Comparison of ENCODE assay signal across 18 cellular contexts in the genomic region with DNA sequence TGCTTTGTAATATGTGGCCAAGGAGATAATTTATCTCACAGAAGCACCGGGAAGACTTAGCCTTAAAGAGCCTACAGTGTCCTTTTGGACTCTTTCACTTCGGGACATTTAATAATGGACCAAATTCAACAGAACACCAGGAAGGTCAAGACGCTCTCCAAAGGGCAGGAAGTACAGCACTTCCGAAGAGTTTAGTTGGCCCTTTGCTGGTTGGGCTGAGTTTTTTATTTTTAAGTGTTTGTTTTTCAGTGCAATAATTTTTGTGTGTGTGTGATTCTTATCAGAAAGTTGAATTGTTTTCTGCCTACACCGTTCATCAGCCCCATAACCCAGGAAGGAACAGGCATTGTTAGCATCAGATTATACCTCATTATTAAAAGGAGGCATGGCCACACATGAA.
DNase-seq lines count a peak whose midpoint lies in the region; ATAC-seq and TF ChIP-seq lines count a peak whose summit lies in the region.
"Had no signal": no experiment of that assay in that cellular context is flagged by ENCODE, and none has a peak within 500 bp of the region (broad histone marks: within the 10 kb centered on the region; RNA-seq: fewer than 3 reads in every experiment).

No MANE protein-coding gene starts in this region.

- DNase-seq in LNCaP clone FGC (ENCODE audit: low read depth) (peak; percentile 59), left colon (no peak), neuronal stem cell (ENCODE audit: low spot score) (no peak), testis (no peak), SK-N-DZ (ENCODE audit: low spot score) (no peak), SK-N-SH (no peak)
- DNase-seq: COR-L47; DMS 273 treated with DMSO at 0.1 percent for 48 hours; DND-41; GM23248; HCEC 1CT; NCI-H1105; NCI-H2081 treated with DMSO at 0.1 percent for 48 hours; NK-92 treated with Interleukin-12 subunit alpha and Interleukin-12 subunit beta, amount 100 ng/mL, for 24 hours had no signal

- no peaks in the 10 kb centered on the region for H3K36me3 ChIP-seq in neuronal stem cell (replicated peaks in 1 of 2; ENCODE audit: control insufficient read depth in 2 of 2, insufficient read depth in 2 of 2, low read length in 2 of 2)
- H3K36me3 ChIP-seq in testis (ENCODE audit: low read depth, missing control alignments), result no peaks in the 10 kb centered on the region
- no peaks in the 10 kb centered on the region for H3K36me3 ChIP-seq in SK-N-SH (replicated peaks in 1 of 2; ENCODE audit: control insufficient read depth in 1 of 2, insufficient read depth in 2 of 2, low read length in 1 of 2)

- no peak overlapping the region for H3K4ac ChIP-seq in neuronal stem cell (ENCODE audit: low read length)

- no peak overlapping the region for H3K18ac ChIP-seq in neuronal stem cell (ENCODE audit: low read length)

- ATAC-seq in left colon, result peak; percentile 19
- ATAC-seq in GM19467 (IDR thresholded peaks at IDR 0.05; ENCODE audit: unreplicated experiment), result no peak
- ATAC-seq: K562, Right ventricle myocardium inferior, SK-N-SH treated with all-trans-retinoic acid at 6 μM for 48 hours had no signal

- no peak for TF ChIP-seq POLR2A in testis (IDR thresholded peaks at IDR 0.05)

- TF ChIP-seq RAD21 in SK-N-SH (IDR thresholded peaks at IDR 0.05; ENCODE audit: low read length), result no peak

- H2BK5ac ChIP-seq in neuronal stem cell (ENCODE audit: low read length), result no peak overlapping the region

- H3K27me3 ChIP-seq in neuronal stem cell (ENCODE audit: control insufficient read depth in 3 of 3, insufficient read depth in 3 of 3, low read depth in 1 of 3, low read length in 3 of 3), result no peaks in the 10 kb centered on the region
- no peaks in the 10 kb centered on the region for H3K27me3 ChIP-seq in testis
- H3K27me3 ChIP-seq in SK-N-SH (ENCODE audit: insufficient read depth), result no peaks in the 10 kb centered on the region

- H3K23ac ChIP-seq in neuronal stem cell (ENCODE audit: low read depth, low read length, poor library complexity), result no peak overlapping the region

- H3K79me1 ChIP-seq in neuronal stem cell (ENCODE audit: low read depth, low read length), result no peaks in the 10 kb centered on the region

- CTCF ChIA-PET in SK-N-SH (lab: Yijun Ruan, JAX), result interaction anchor here (1.4 kb wide), 1 partner anchor 320 kb away, joined by 3 read pairs; no protein-coding TSS in a partner anchor

- H3K9ac ChIP-seq in neuronal stem cell (ENCODE audit: low read depth, low read length, poor library complexity), result no peak overlapping the region
- no peak overlapping the region for H3K9ac ChIP-seq in SK-N-SH
- H3K9ac ChIP-seq: GM23248 had no signal

- no peak overlapping the region for H2BK15ac ChIP-seq in neuronal stem cell (ENCODE audit: low read length)

- no peak overlapping the region for H4K91ac ChIP-seq in neuronal stem cell (ENCODE audit: low read depth, low read length, poor library complexity)

- no peaks in the 10 kb centered on the region for H3K9me2 ChIP-seq in SK-N-SH

- no peak overlapping the region for H2AK5ac ChIP-seq in neuronal stem cell (ENCODE audit: low read depth, low read length)

- H3F3A ChIP-seq in SK-N-SH (replicated peaks; ENCODE audit: insufficient read depth), result peaks cover 6% of the 10 kb centered on the region

- TF ChIP-seq CTCF in LNCaP clone FGC (IDR thresholded peaks at IDR 0.05; ENCODE audit: control insufficient read depth, extremely low read depth, insufficient read depth) (no peak), testis (IDR thresholded peaks at IDR 0.05) (no peak), SK-N-SH (IDR thresholded peaks at IDR 0.05) (no peak)

- no peak overlapping the region for H2BK120ac ChIP-seq in neuronal stem cell (ENCODE audit: low read depth, low read length)

- no peak overlapping the region for H3K27ac ChIP-seq in neuronal stem cell (replicated peaks; ENCODE audit: low read length)
- H3K27ac ChIP-seq in testis, result peak overlapping the region in 1 of 2 donors; percentile 66
- H3K27ac ChIP-seq in SK-N-SH (ENCODE audit: low read depth in 2 of 2, low read length in 1 of 2), result no peak overlapping the region
- H3K27ac ChIP-seq: GM23248 had no signal

- no peak overlapping the region for H3K4me3 ChIP-seq in LNCaP clone FGC (ENCODE audit: low read depth, low read length)
- no peak overlapping the region for H3K4me3 ChIP-seq in neuronal stem cell (ENCODE audit: low read length in 2 of 2)
- no peak overlapping the region for H3K4me3 ChIP-seq in testis
- no peak overlapping the region for H3K4me3 ChIP-seq in SK-N-SH (ENCODE audit: low read depth in 2 of 2, low read length in 1 of 2)
- H3K4me3 ChIP-seq: GM23248, K562 had no signal

- intact Hi-C loops in left colon (cut with DNase I, micrococcal nuclease), result loop anchor here in 1 of 2 donors (10.0 kb wide), 1 partner anchor 259 kb away; no protein-coding TSS in a partner anchor
- intact Hi-C loops in testis (cut with DNase I; ENCODE audit: low total_unique reads), result no loop called here

- H4K20me1 ChIP-seq in SK-N-SH (ENCODE audit: insufficient read depth), result no peaks in the 10 kb centered on the region

- no peak overlapping the region for H2BK12ac ChIP-seq in neuronal stem cell (ENCODE audit: low read length)

- H3K4me1 ChIP-seq in neuronal stem cell (ENCODE audit: control insufficient read depth in 2 of 2, insufficient read depth in 1 of 2, low read depth in 1 of 2, low read length in 2 of 2), result no peaks in the 10 kb centered on the region
- H3K4me1 ChIP-seq in testis, result peaks cover 16% of the 10 kb centered on the region
- peaks cover 0 to 5% of the 10 kb centered on the region in 2 experiments; a peak in 1 of 4 replicates for H3K4me1 ChIP-seq in SK-N-SH (ENCODE audit: control insufficient read depth in 1 of 2, insufficient read depth in 2 of 2, low read depth in 1 of 2, low read length in 1 of 2)

- POLR2A ChIA-PET in SK-N-SH (lab: Yijun Ruan, JAX), result no interaction called here

- peak overlapping the region; percentile 49 for H2AFZ ChIP-seq in neuronal stem cell (ENCODE audit: low read length)
- H2AFZ ChIP-seq in SK-N-SH (ENCODE audit: low read depth), result no peak overlapping the region
- H2AFZ ChIP-seq: GM23248 had no signal

- no peak overlapping the region for H4K8ac ChIP-seq in neuronal stem cell (ENCODE audit: low read depth, low read length)

- no peaks in the 10 kb centered on the region for H3K79me2 ChIP-seq in SK-N-SH (ENCODE audit: insufficient read depth)

- no peaks in the 10 kb centered on the region for H3K9me3 ChIP-seq in neuronal stem cell (replicated peaks in 1 of 2; ENCODE audit: control insufficient read depth in 2 of 2, insufficient read depth in 1 of 2, low read depth in 1 of 2, low read length in 2 of 2)
- H3K9me3 ChIP-seq in testis, result no peaks in the 10 kb centered on the region
- no peaks in the 10 kb centered on the region for H3K9me3 ChIP-seq in SK-N-SH

- no peak for TF ChIP-seq EP300 in SK-N-SH (IDR thresholded peaks at IDR 0.05; ENCODE audit: borderline replicate concordance in 1 of 2, low read depth in 1 of 2, low read length in 1 of 2)

- no peak overlapping the region for H3K14ac ChIP-seq in neuronal stem cell (ENCODE audit: low read length)

- no peak overlapping the region for H3K4me2 ChIP-seq in neuronal stem cell (ENCODE audit: insufficient read depth, low read length, poor library complexity, severe bottlenecking)
- no peak overlapping the region for H3K4me2 ChIP-seq in SK-N-SH

- WGBS in neuronal stem cell (ENCODE audit: extremely low coverage in 2 of 2, insufficient read length in 2 of 2, insufficient replicate concordance in 1 of 2), 2 donors, result no CpG with 5 or more reads among the region's 5 CpGs
- 35 to 43% methylated on average over 5 of the region's 5 CpGs for WGBS in testis, 2 donors
- WGBS in SK-N-SH (ENCODE audit: low lambda C conversion rate), result 82% methylated on average over 5 of the region's 5 CpGs

TF ChIP-seq in SK-N-SH, 30 proteins besides CTCF, POLR2A, EP300 and RAD21:
- TF ChIP-seq REST (IDR thresholded peaks at IDR 0.05; ENCODE audit: low read depth, low read length) (no peak), FOXM1 (IDR thresholded peaks at IDR 0.05; ENCODE audit: low read depth) (no peak), TAF1 (IDR thresholded peaks at IDR 0.05; ENCODE audit: borderline replicate concordance, low read depth, low read length) (no peak)
